Comparison of ENCODE assay signal across 20 cellular contexts in genomic region chr3:125300416-125300815, GRCh38.
DNase-seq lines count a peak whose midpoint lies in the region; ATAC-seq and TF ChIP-seq lines count a peak whose summit lies in the region.
"Had no signal": no experiment of that assay in that cellular context is flagged by ENCODE, and none has a peak within 500 bp of the region (broad histone marks: within the 10 kb centered on the region; RNA-seq: fewer than 3 reads in every experiment).

No MANE protein-coding gene starts in this region.

- no peak overlapping the region for H2BK120ac ChIP-seq in trophoblast cell (ENCODE audit: insufficient read depth, low read length, poor library complexity)

- no peak overlapping the region for H4K12ac ChIP-seq in trophoblast cell (ENCODE audit: low read depth, low read length)

- H3K4me2 ChIP-seq in trophoblast cell (ENCODE audit: low read length) = no peak overlapping the region

- H3K9ac ChIP-seq in trophoblast cell (ENCODE audit: low read length) = no peak overlapping the region
- H3K9ac ChIP-seq: parathyroid adenoma had no signal

- no peaks in the 10 kb centered on the region for H3K36me3 ChIP-seq in RWPE2 (ENCODE audit: low read depth)
- H3K36me3 ChIP-seq in trophoblast cell (ENCODE audit: control insufficient read depth in 1 of 2, insufficient read depth in 2 of 2, low read length in 2 of 2) = no peaks in the 10 kb centered on the region
- H3K36me3 ChIP-seq: vagina had no signal

- H2AK5ac ChIP-seq in trophoblast cell (ENCODE audit: low read length) = no peak overlapping the region

- H3K4me1 ChIP-seq in RWPE2 (ENCODE audit: insufficient read depth, poor library complexity, severe bottlenecking) (peaks cover 18% of the 10 kb centered on the region), trophoblast cell (ENCODE audit: control insufficient read depth in 1 of 2, insufficient read depth in 2 of 2, low read length in 2 of 2) (no peaks in the 10 kb centered on the region)
- H3K4me1 ChIP-seq: parathyroid adenoma had no signal

- H4K91ac ChIP-seq in trophoblast cell (ENCODE audit: low read depth, low read length) = no peak overlapping the region

- no peak overlapping the region for H2BK5ac ChIP-seq in trophoblast cell (ENCODE audit: low read depth, low read length, poor library complexity)

- no peak overlapping the region for H3K18ac ChIP-seq in trophoblast cell (ENCODE audit: low read length)

- H3K27me3 ChIP-seq in RWPE2 (ENCODE audit: insufficient read depth, poor library complexity, severe bottlenecking) = no peaks in the 10 kb centered on the region
- H3K27me3 ChIP-seq in trophoblast cell (ENCODE audit: insufficient read depth, low read length) = no peaks in the 10 kb centered on the region
- H3K27me3 ChIP-seq: spleen, stomach, vagina had no signal

- no peak for TF ChIP-seq CTCF in RWPE2 (IDR thresholded peaks at IDR 0.05; ENCODE audit: poor library complexity, severe bottlenecking)

- H2AFZ ChIP-seq in trophoblast cell (ENCODE audit: insufficient read depth, low read length, poor library complexity) = no peak overlapping the region
- H2AFZ ChIP-seq: parathyroid adenoma had no signal

- H3K27ac ChIP-seq in RWPE2 (ENCODE audit: poor library complexity, severe bottlenecking) (peak overlapping the region; percentile 76), epithelial cell of prostate (peak overlapping the region; percentile 76), trophoblast cell (ENCODE audit: low read depth, low read length) (no peak overlapping the region)
- H3K27ac ChIP-seq: parathyroid adenoma, spleen, stomach, vagina had no signal

- H3K4me3 ChIP-seq in RWPE2 (ENCODE audit: severe bottlenecking) (no peak overlapping the region), trophoblast cell (ENCODE audit: low read depth, low read length) (no peak overlapping the region)
- H3K4me3 ChIP-seq: spleen, stomach, vagina had no signal

- no peaks in the 10 kb centered on the region for H3K79me2 ChIP-seq in trophoblast cell (ENCODE audit: control insufficient read depth, insufficient read depth, low read length, poor library complexity)

- H3K79me1 ChIP-seq in trophoblast cell (ENCODE audit: low read length) = no peaks in the 10 kb centered on the region

- H3K4ac ChIP-seq in trophoblast cell (ENCODE audit: low read depth, low read length) = no peak overlapping the region

- no peak overlapping the region for H3K23ac ChIP-seq in trophoblast cell (ENCODE audit: low read length)

- WGBS in trophoblast cell (ENCODE audit: extremely low coverage, insufficient coverage, insufficient read length) = no CpG with 5 or more reads among the region's 3 CpGs

- H3K9me3 ChIP-seq in RWPE2 (ENCODE audit: severe bottlenecking) = no peaks in the 10 kb centered on the region
- no peaks in the 10 kb centered on the region for H3K9me3 ChIP-seq in trophoblast cell (ENCODE audit: insufficient read depth, low read depth, low read length)
- H3K9me3 ChIP-seq: spleen, stomach, vagina had no signal

- no peak overlapping the region for H4K8ac ChIP-seq in trophoblast cell (ENCODE audit: low read depth, low read length)

- ATAC-seq in RWPE2 (ENCODE audit: low read depth) (peak; percentile 92), GM21515 (IDR thresholded peaks at IDR 0.05; ENCODE audit: unreplicated experiment) (no peak), GM21737 (IDR thresholded peaks at IDR 0.05; ENCODE audit: unreplicated experiment) (no peak)
- ATAC-seq: activated CD8-positive, alpha-beta T cell treated with anti-CD3 and anti-CD28 coated beads, Interleukin-2, amount 10 ng/mL, durations not matched to agents 7 days and 5 days; HCT116 had no signal

- no peak overlapping the region for H2BK12ac ChIP-seq in trophoblast cell (ENCODE audit: low read length)

- DNase-seq in GM03348 (ENCODE audit: low spot score) = peak; percentile 64
- no peak for DNase-seq in RWPE2 (ENCODE audit: low spot score)
- peak; percentile 6 for DNase-seq in epithelial cell of prostate (ENCODE audit: low read depth, low spot score)
- DNase-seq in trophoblast cell = peak; percentile 4 to 72
- no peak for DNase-seq in HPDE6-E6E7 (ENCODE audit: extremely low spot score)
- no peak for DNase-seq in NCI-H446 (lab: John Stamatoyannopoulos, UW)
- DNase-seq: activated CD8-positive, alpha-beta T cell treated with anti-CD3 and anti-CD28 coated beads, Interleukin-2, amount 10 ng/mL, durations not matched to agents 7 days and 5 days; anterior cingulate cortex; CD4-positive, alpha-beta memory T cell; glutamatergic neuron; KG1; NCI-H1436; NCI-H345; spleen; stomach had no signal

- H3K14ac ChIP-seq in trophoblast cell (ENCODE audit: low read length) = no peak overlapping the region

Comparison
In these comparisons a context has a peak if more than half of its experiments do, and no peak if none do; other contexts are left out.
1. DNase-seq: peak in GM03348 (single experiment), epithelial cell of prostate (single experiment) and trophoblast cell (2 of 2); none in RWPE2 (single experiment), HPDE6-E6E7 (single experiment) and NCI-H446 (0 of 2).